ENCODE assay signal across 36 cellular contexts in the genomic region with DNA sequence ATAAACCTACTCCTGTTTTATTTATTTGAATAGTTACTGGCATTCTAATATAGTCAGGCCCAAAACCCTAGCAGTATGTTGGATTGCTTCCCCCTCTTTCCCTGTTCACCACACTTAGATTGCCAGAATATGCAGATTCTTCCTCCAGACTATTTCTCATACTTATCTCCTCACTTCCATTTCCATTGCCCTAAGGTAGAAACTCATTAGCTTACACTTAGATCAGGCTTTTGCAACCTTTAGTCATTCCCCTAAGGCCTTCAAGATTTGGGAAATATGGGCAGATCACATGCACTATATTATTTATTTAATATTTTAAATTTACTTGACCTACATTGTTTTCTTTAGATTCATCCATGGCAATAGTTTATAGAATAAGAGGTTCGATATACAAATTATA.
"Had no signal": no experiment of that assay in that cellular context is flagged by ENCODE, and none has a peak within 500 bp of the region (broad histone marks: within the 10 kb centered on the region; RNA-seq: fewer than 3 reads in every experiment).

No MANE protein-coding gene starts in this region.

- H3K27ac Mint-ChIP-seq: activated B cell treated with CpG ODN at 0.5 μM for 24 hours; activated CD4-positive, alpha-beta memory T cell treated with anti-CD3 and anti-CD28 coated beads for 36 hours; activated CD4-positive, alpha-beta T cell treated with anti-CD3 and anti-CD28 coated beads, Interleukin-2, amount 10 ng/mL, durations not matched to agents 24 days and 14 days; activated CD8-positive, alpha-beta T cell treated with anti-CD3 and anti-CD28 coated beads for 36 hours; activated naive CD4-positive, alpha-beta T cell treated with anti-CD3 and anti-CD28 coated beads, Interleukin-2, amount 10 ng/mL, durations not matched to agents 7 days and 5 days; activated naive CD4-positive, alpha-beta T cell treated with anti-CD3 and anti-CD28 coated beads, Interleukin-2, amount 50 U/mL, for 24 hours; activated naive CD8-positive, alpha-beta T cell; activated naive CD8-positive, alpha-beta T cell treated with anti-CD3 and anti-CD28 coated beads, Interleukin-2, amount 10 ng/mL, durations not matched to agents 7 days and 5 days; activated naive CD8-positive, alpha-beta T cell treated with anti-CD3 and anti-CD28 coated beads, Interleukin-2, amount 50 U/mL, for 24 hours; activated T-cell treated with anti-CD3 and anti-CD28 coated beads, Interleukin-2, amount 50 U/mL, for 72 hours; activated T-helper 1 cell treated with anti-CD3 and anti-CD28 coated beads, Interleukin-12 subunit alpha, Interleukin-12 subunit beta, Interleukin-2, Interleukin-4 antibody, amounts not matched to agents 30 ng/mL and 10 ng/mL and 1 ng/mL, durations not matched to agents 14 hours and 24 hours and 36 hours; activated T-helper 17 cell treated with anti-CD3 and anti-CD28 coated beads, Interleukin-2, amount 50 U/mL, for 72 hours; T-cell; T-helper 1 cell treated with Interleukin-12 subunit alpha and Interleukin-12 subunit beta and Interleukin-4 antibody, amounts not matched to agents 30 μg/mL and 1 μg/mL, for 36 hours; T-helper 2 cell treated with Interferon-gamma antibody and Interleukin-4, amounts not matched to agents 5 μg/mL and 100 μg/mL, for 36 hours had no signal

- H3K27me3 Mint-ChIP-seq: activated B cell treated with CpG ODN at 0.5 μM for 24 hours; activated CD4-positive, alpha-beta memory T cell treated with anti-CD3 and anti-CD28 coated beads for 36 hours; activated CD4-positive, alpha-beta T cell treated with anti-CD3 and anti-CD28 coated beads, Interleukin-2, amount 10 ng/mL, durations not matched to agents 24 days and 14 days; activated naive CD4-positive, alpha-beta T cell treated with anti-CD3 and anti-CD28 coated beads, Interleukin-2, amount 10 ng/mL, durations not matched to agents 7 days and 5 days; activated naive CD8-positive, alpha-beta T cell treated with anti-CD3 and anti-CD28 coated beads, Interleukin-2, amount 10 ng/mL, durations not matched to agents 7 days and 5 days; activated naive CD8-positive, alpha-beta T cell treated with anti-CD3 and anti-CD28 coated beads, Interleukin-2, amount 50 U/mL, for 24 hours; activated T-helper 17 cell treated with anti-CD3 and anti-CD28 coated beads, Interleukin-2, amount 50 U/mL, for 72 hours; brain; central memory CD8-positive, alpha-beta T cell had no signal

- ATAC-seq: activated CD8-positive, alpha-beta T cell treated with anti-CD3 and anti-CD28 coated beads for 36 hours; activated naive CD8-positive, alpha-beta T cell treated with anti-CD3 and anti-CD28 coated beads, Interleukin-2, amount 50 U/mL, for 24 hours; activated T-cell treated with anti-CD3 and anti-CD28 coated beads, Interleukin-2, amount 50 U/mL, for 4 hours; activated T-cell treated with anti-CD3 and anti-CD28 coated beads, Interleukin-2, amount 50 U/mL, for 72 hours; activated T-helper 17 cell treated with anti-CD3 and anti-CD28 coated beads, Interleukin-2, amount 50 U/mL, for 72 hours; T-cell had no signal

- H3K9me3 Mint-ChIP-seq: activated B cell treated with CpG ODN at 0.5 μM for 24 hours; activated CD4-positive, alpha-beta memory T cell treated with anti-CD3 and anti-CD28 coated beads for 36 hours; activated CD4-positive, alpha-beta T cell treated with anti-CD3 and anti-CD28 coated beads, Interleukin-2, amount 10 ng/mL, durations not matched to agents 24 days and 14 days; activated naive CD4-positive, alpha-beta T cell treated with anti-CD3 and anti-CD28 coated beads, Interleukin-2, amount 10 ng/mL, durations not matched to agents 7 days and 5 days; activated naive CD4-positive, alpha-beta T cell treated with anti-CD3 and anti-CD28 coated beads, Interleukin-2, amount 50 U/mL, for 24 hours; activated naive CD8-positive, alpha-beta T cell treated with anti-CD3 and anti-CD28 coated beads, Interleukin-2, amount 50 U/mL, for 24 hours; activated T-helper 1 cell treated with anti-CD3 and anti-CD28 coated beads, Interleukin-12 subunit alpha, Interleukin-12 subunit beta, Interleukin-2, Interleukin-4 antibody, amounts not matched to agents 30 ng/mL and 10 ng/mL and 1 ng/mL, durations not matched to agents 14 hours and 24 hours and 36 hours; activated T-helper 17 cell treated with anti-CD3 and anti-CD28 coated beads, Interleukin-2, amount 50 U/mL, for 72 hours; T-helper 1 cell treated with Interleukin-12 subunit alpha and Interleukin-12 subunit beta and Interleukin-4 antibody, amounts not matched to agents 30 μg/mL and 1 μg/mL, for 36 hours; T-helper 2 cell treated with Interferon-gamma antibody and Interleukin-4, amounts not matched to agents 5 μg/mL and 100 μg/mL, for 36 hours had no signal

- FAIRE-seq: TTC549 had no signal

- H3K36me3 Mint-ChIP-seq: activated CD4-positive, alpha-beta memory T cell treated with anti-CD3 and anti-CD28 coated beads for 36 hours; activated naive CD4-positive, alpha-beta T cell treated with anti-CD3 and anti-CD28 coated beads, Interleukin-2, amount 10 ng/mL, durations not matched to agents 7 days and 5 days; activated naive CD4-positive, alpha-beta T cell treated with anti-CD3 and anti-CD28 coated beads, Interleukin-2, amount 50 U/mL, for 24 hours; activated naive CD8-positive, alpha-beta T cell; activated naive CD8-positive, alpha-beta T cell treated with anti-CD3 and anti-CD28 coated beads, Interleukin-2, amount 10 ng/mL, durations not matched to agents 7 days and 5 days; T-cell had no signal

- H3K4me3 Mint-ChIP-seq: activated B cell treated with CpG ODN at 0.5 μM for 24 hours; activated CD4-positive, alpha-beta memory T cell treated with anti-CD3 and anti-CD28 coated beads for 36 hours; activated CD4-positive, alpha-beta T cell treated with anti-CD3 and anti-CD28 coated beads, Interleukin-2, amount 10 ng/mL, durations not matched to agents 24 days and 14 days; activated CD8-positive, alpha-beta T cell treated with anti-CD3 and anti-CD28 coated beads for 36 hours; activated naive CD4-positive, alpha-beta T cell treated with anti-CD3 and anti-CD28 coated beads, Interleukin-2, amount 10 ng/mL, durations not matched to agents 7 days and 5 days; activated naive CD4-positive, alpha-beta T cell treated with anti-CD3 and anti-CD28 coated beads, Interleukin-2, amount 50 U/mL, for 24 hours; activated naive CD8-positive, alpha-beta T cell; activated naive CD8-positive, alpha-beta T cell treated with anti-CD3 and anti-CD28 coated beads, Interleukin-2, amount 10 ng/mL, durations not matched to agents 7 days and 5 days; activated naive CD8-positive, alpha-beta T cell treated with anti-CD3 and anti-CD28 coated beads, Interleukin-2, amount 50 U/mL, for 24 hours; activated T-cell treated with anti-CD3 and anti-CD28 coated beads, Interleukin-2, amount 50 U/mL, for 4 hours; activated T-cell treated with anti-CD3 and anti-CD28 coated beads, Interleukin-2, amount 50 U/mL, for 72 hours; activated T-helper 1 cell treated with anti-CD3 and anti-CD28 coated beads, Interleukin-12 subunit alpha, Interleukin-12 subunit beta, Interleukin-2, Interleukin-4 antibody, amounts not matched to agents 30 ng/mL and 10 ng/mL and 1 ng/mL, durations not matched to agents 14 hours and 24 hours and 36 hours; activated T-helper 17 cell treated with anti-CD3 and anti-CD28 coated beads, Interleukin-2, amount 50 U/mL, for 72 hours; brain; central memory CD8-positive, alpha-beta T cell; T-cell; T-helper 1 cell treated with Interleukin-12 subunit alpha and Interleukin-12 subunit beta and Interleukin-4 antibody, amounts not matched to agents 30 μg/mL and 1 μg/mL, for 36 hours; T-helper 2 cell treated with Interferon-gamma antibody and Interleukin-4, amounts not matched to agents 5 μg/mL and 100 μg/mL, for 36 hours had no signal

- H3K4me3 ChIP-seq: ascending aorta had no signal

- H3K4me1 Mint-ChIP-seq: activated B cell treated with CpG ODN at 0.5 μM for 24 hours; activated CD4-positive, alpha-beta T cell treated with anti-CD3 and anti-CD28 coated beads, Interleukin-2, amount 10 ng/mL, durations not matched to agents 24 days and 14 days; activated naive CD4-positive, alpha-beta T cell treated with anti-CD3 and anti-CD28 coated beads, Interleukin-2, amount 10 ng/mL, durations not matched to agents 7 days and 5 days; activated naive CD4-positive, alpha-beta T cell treated with anti-CD3 and anti-CD28 coated beads, Interleukin-2, amount 50 U/mL, for 24 hours; activated naive CD8-positive, alpha-beta T cell treated with anti-CD3 and anti-CD28 coated beads, Interleukin-2, amount 10 ng/mL, durations not matched to agents 7 days and 5 days; activated naive CD8-positive, alpha-beta T cell treated with anti-CD3 and anti-CD28 coated beads, Interleukin-2, amount 50 U/mL, for 24 hours; activated T-helper 17 cell treated with anti-CD3 and anti-CD28 coated beads, Interleukin-2, amount 50 U/mL, for 72 hours; central memory CD8-positive, alpha-beta T cell; T-cell had no signal

- DNase-seq: activated B cell treated with CpG ODN at 0.5 μM for 24 hours; activated CD4-positive, alpha-beta memory T cell treated with anti-CD3 and anti-CD28 coated beads for 36 hours; activated CD4-positive, alpha-beta T cell treated with anti-CD3 and anti-CD28 coated beads for 4 hours; activated CD4-positive, alpha-beta T cell treated with anti-CD3 and anti-CD28 coated beads, Interleukin-2, amount 10 ng/mL, durations not matched to agents 24 days and 14 days; activated CD4-positive, alpha-beta T cell treated with anti-CD3 and anti-CD28 coated beads, Interleukin-2, amount 50 U/mL, for 1 hour; activated CD4-positive, alpha-beta T cell treated with anti-CD3 and anti-CD28 coated beads, Interleukin-2, amount 50 U/mL, for 4 hours; activated CD4-positive, CD25-positive, alpha-beta regulatory T cell treated with anti-CD3 and anti-CD28 coated beads, Interleukin-2, amount 50 U/mL, for 72 hours; activated CD8-positive, alpha-beta memory T cell treated with anti-CD3 and anti-CD28 coated beads, Interleukin-2, amount 50 U/mL, for 4 hours; activated CD8-positive, alpha-beta T cell treated with anti-CD3 and anti-CD28 coated beads for 36 hours; activated effector memory CD4-positive, alpha-beta T cell treated with anti-CD3 and anti-CD28 coated beads, Interleukin-2, amount 50 U/mL, for 16 hours; activated gamma-delta T cell treated with Interleukin-2 at 50 U/mL for 16 hours; activated naive CD4-positive, alpha-beta T cell treated with anti-CD3 and anti-CD28 coated beads, Interleukin-2, amount 10 ng/mL, durations not matched to agents 7 days and 5 days; activated naive CD4-positive, alpha-beta T cell treated with Interleukin-2 at 50 U/mL for 16 hours; activated naive CD8-positive, alpha-beta T cell treated with anti-CD3 and anti-CD28 coated beads, Interleukin-2, amount 10 ng/mL, durations not matched to agents 7 days and 5 days; activated naive CD8-positive, alpha-beta T cell treated with anti-CD3 and anti-CD28 coated beads, Interleukin-2, amount 50 U/mL, for 24 hours; activated T-cell treated with anti-CD3 and anti-CD28 coated beads for 4 hours; activated T-cell treated with anti-CD3 and anti-CD28 coated beads, Interleukin-2, amount 50 U/mL, for 1 hour; activated T-cell treated with anti-CD3 and anti-CD28 coated beads, Interleukin-2, amount 50 U/mL, for 4 hours; activated T-cell treated with anti-CD3 and anti-CD28 coated beads, Interleukin-2, amount 50 U/mL, for 72 hours; amygdala; anterior cingulate cortex; caudate nucleus; cerebellar nuclear complex; T-cell; T-helper 2 cell; T-helper 9 cell had no signal

- H3K27me3 ChIP-seq: ascending aorta had no signal
